ENCODE assay signal across 27 cellular contexts in genomic region chr16:84438971-84439696, GRCh38.
"Had no signal": no experiment of that assay in that cellular context is flagged by ENCODE, and none has a peak within 500 bp of the region (broad histone marks: within the 10 kb centered on the region; RNA-seq: fewer than 3 reads in every experiment).

No MANE protein-coding gene starts in this region.

- H3K36me3 Mint-ChIP-seq: activated CD8-positive, alpha-beta memory T cell treated with anti-CD3 and anti-CD28 coated beads, Interleukin-2, amount 10 ng/mL, durations not matched to agents 7 days and 5 days; natural killer cell; stimulated activated memory B cell treated with anti-CD40 and anti-IgM and Interleukin-4, amounts not matched to agents 10 μg/mL and 1 μg/mL and 100 μg/mL, for 72 hours had no signal

- H3K9me3 Mint-ChIP-seq: activated B cell treated with CpG ODN at 0.5 μM for 24 hours; activated naive CD4-positive, alpha-beta T cell treated with anti-CD3 and anti-CD28 coated beads, Interleukin-2, amount 50 U/mL, for 24 hours; activated T-helper 2 cell treated with anti-CD3 and anti-CD28 coated beads, Interferon-gamma antibody, Interleukin-2, Interleukin-4, amounts not matched to agents 10 μg/mL and 5 μg/mL and 100 μg/mL, durations not matched to agents 14 hours and 24 hours and 36 hours; dendritic cell treated with granulocyte-macrophage colony-stimulating factor and Interleukin-4, amounts not matched to agents 40 ng/mL and 50 ng/mL, for 4 days; endodermal cell; natural killer cell; stimulated activated memory B cell treated with anti-CD40 and anti-IgM and Interleukin-4, amounts not matched to agents 10 μg/mL and 1 μg/mL and 100 μg/mL, for 72 hours; stimulated activated naive CD8-positive, alpha-beta T cell treated with anti-CD3 and anti-CD28 coated beads, Interleukin-15, amount 100 ng/mL, for 72 hours had no signal

- H3K27ac Mint-ChIP-seq: activated B cell treated with CpG ODN at 0.5 μM for 24 hours; activated CD8-positive, alpha-beta memory T cell treated with anti-CD3 and anti-CD28 coated beads, Interleukin-2, amount 10 ng/mL, durations not matched to agents 7 days and 5 days; activated CD8-positive, alpha-beta T cell treated with anti-CD3 and anti-CD28 coated beads, Interleukin-2, amount 10 ng/mL, durations not matched to agents 7 days and 5 days; activated naive CD4-positive, alpha-beta T cell treated with anti-CD3 and anti-CD28 coated beads, Interleukin-2, amount 50 U/mL, for 24 hours; activated T-helper 2 cell treated with anti-CD3 and anti-CD28 coated beads, Interferon-gamma antibody, Interleukin-2, Interleukin-4, amounts not matched to agents 10 μg/mL and 5 μg/mL and 100 μg/mL, durations not matched to agents 14 hours and 24 hours and 36 hours; dendritic cell treated with granulocyte-macrophage colony-stimulating factor and Interleukin-4, amounts not matched to agents 40 ng/mL and 50 ng/mL, for 4 days; endodermal cell; natural killer cell; stimulated activated memory B cell treated with anti-CD40 and anti-IgM and Interleukin-4, amounts not matched to agents 10 μg/mL and 1 μg/mL and 100 μg/mL, for 72 hours; stimulated activated naive CD8-positive, alpha-beta T cell treated with anti-CD3 and anti-CD28 coated beads, Interleukin-15, amount 100 ng/mL, for 72 hours had no signal

- DNase-seq: activated B cell treated with CpG ODN at 0.5 μM for 24 hours; activated CD4-positive, alpha-beta T cell treated with anti-CD3 and anti-CD28 coated beads, Interleukin-2, amount 50 U/mL, for 1 hour; activated CD8-positive, alpha-beta memory T cell treated with anti-CD3 and anti-CD28 coated beads, Interleukin-2, amount 10 ng/mL, durations not matched to agents 7 days and 5 days; activated CD8-positive, alpha-beta T cell treated with anti-CD3 and anti-CD28 coated beads, Interleukin-2, amount 10 ng/mL, durations not matched to agents 7 days and 5 days; activated T-cell treated with anti-CD3 and anti-CD28 coated beads, Interleukin-2, amount 50 U/mL, for 48 hours; central memory CD4-positive, alpha-beta T cell; endodermal cell; foreskin fibroblast; head of caudate nucleus; kidney glomerular epithelial cell; left lung; lower lobe of right lung; mesendoderm; natural killer cell; stimulated activated CD4-positive, alpha-beta T cell treated with anti-CD3 and anti-CD28 coated beads, Interleukin-1b, Interleukin-23, amount 100 ng/mL, for 48 hours; stimulated activated CD4-positive, alpha-beta T cell treated with anti-CD3 and anti-CD28 coated beads, Interleukin-4, amount 100 ng/mL, for 4 hours; stimulated activated CD8-positive, alpha-beta memory T cell treated with anti-CD3 and anti-CD28 coated beads, Interleukin-4, amount 100 ng/mL, for 48 hours; stimulated activated naive CD8-positive, alpha-beta T cell treated with anti-CD3 and anti-CD28 coated beads, Interleukin-15, amount 100 ng/mL, for 72 hours; T-helper 2 cell; upper lobe of left lung had no signal

- ATAC-seq: activated CD8-positive, alpha-beta memory T cell treated with anti-CD3 and anti-CD28 coated beads, Interleukin-2, amount 10 ng/mL, durations not matched to agents 7 days and 5 days; activated CD8-positive, alpha-beta T cell treated with anti-CD3 and anti-CD28 coated beads, Interleukin-2, amount 10 ng/mL, durations not matched to agents 7 days and 5 days; esophagus mucosa; left lung; lower lobe of right lung; natural killer cell; sciatic nerve; stimulated activated memory B cell treated with anti-CD40 and anti-IgM and Interleukin-4, amounts not matched to agents 10 μg/mL and 1 μg/mL and 100 μg/mL, for 72 hours; stimulated activated naive CD8-positive, alpha-beta T cell treated with anti-CD3 and anti-CD28 coated beads, Interleukin-15, amount 100 ng/mL, for 72 hours had no signal

- H3K27ac ChIP-seq: breast epithelium, left lung, lower lobe of right lung, upper lobe of left lung had no signal
